Comparison of ENCODE assay signal across 1 cellular context in the genomic region with DNA sequence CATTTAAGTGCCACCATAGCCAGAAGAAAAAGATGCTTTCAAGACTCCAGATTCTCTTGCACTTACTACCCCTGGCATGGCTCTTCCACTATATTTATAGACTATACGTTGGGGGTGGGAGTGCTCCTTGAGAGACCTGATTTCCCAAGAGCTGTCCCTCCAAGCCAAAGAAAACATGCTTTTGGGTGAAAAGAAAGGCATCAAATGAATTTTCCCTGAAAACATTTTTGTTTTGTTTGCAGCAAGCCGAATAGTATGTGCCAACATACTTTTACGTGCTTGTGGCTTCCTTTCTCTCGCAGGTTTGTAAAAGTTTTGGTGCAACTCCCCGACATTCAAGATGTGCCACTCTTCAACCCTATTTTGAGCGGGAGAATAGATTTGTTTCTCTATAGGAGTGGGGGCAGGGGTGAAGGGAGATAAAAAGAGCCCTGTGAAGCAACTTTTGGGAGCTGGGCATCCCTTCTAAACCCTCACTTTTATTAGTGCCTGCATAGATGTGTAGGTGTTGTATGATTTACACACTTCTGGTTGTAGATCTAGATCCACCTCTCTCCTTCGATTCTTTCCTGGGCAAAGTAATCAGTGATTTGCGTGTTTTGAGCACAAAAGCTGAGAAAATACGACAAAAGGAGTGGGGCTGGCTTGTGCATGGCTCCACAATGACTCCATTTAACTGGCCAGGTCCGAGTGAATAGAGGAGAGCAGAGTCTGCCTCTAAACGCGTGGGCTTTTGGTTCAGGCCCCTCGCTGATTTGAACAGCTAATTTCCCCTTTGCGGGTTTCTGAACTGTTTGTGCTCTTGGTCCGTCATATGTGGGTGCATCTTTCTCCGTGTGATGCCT.
TF ChIP-seq lines count a peak whose summit lies in the region.

No MANE protein-coding gene starts in this region.

TF ChIP-seq in GM23338, 12 proteins besides CTCF, POLR2A, EP300 and RAD21:
- no peak for TF ChIP-seq STAT1 (IDR thresholded peaks at IDR 0.05; ENCODE audit: unreplicated experiment)
- peak; percentile 10 for TF ChIP-seq EZH2 (IDR thresholded peaks at IDR 0.05; ENCODE audit: low read depth, unreplicated experiment)
- TF ChIP-seq POLR2AphosphoS5 (IDR thresholded peaks at IDR 0.05; ENCODE audit: low read depth): no peak
- no peak for TF ChIP-seq EZH2phosphoT487 (IDR thresholded peaks at IDR 0.05; ENCODE audit: unreplicated experiment)
- TF ChIP-seq, protein P1, sequence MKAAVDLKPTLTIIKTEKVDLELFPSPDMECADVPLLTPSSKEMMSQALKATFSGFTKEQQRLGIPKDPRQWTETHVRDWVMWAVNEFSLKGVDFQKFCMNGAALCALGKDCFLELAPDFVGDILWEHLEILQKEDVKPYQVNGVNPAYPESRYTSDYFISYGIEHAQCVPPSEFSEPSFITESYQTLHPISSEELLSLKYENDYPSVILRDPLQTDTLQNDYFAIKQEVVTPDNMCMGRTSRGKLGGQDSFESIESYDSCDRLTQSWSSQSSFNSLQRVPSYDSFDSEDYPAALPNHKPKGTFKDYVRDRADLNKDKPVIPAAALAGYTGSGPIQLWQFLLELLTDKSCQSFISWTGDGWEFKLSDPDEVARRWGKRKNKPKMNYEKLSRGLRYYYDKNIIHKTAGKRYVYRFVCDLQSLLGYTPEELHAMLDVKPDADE (IDR thresholded peaks at IDR 0.05): no peak
- TF ChIP-seq, protein P2, sequence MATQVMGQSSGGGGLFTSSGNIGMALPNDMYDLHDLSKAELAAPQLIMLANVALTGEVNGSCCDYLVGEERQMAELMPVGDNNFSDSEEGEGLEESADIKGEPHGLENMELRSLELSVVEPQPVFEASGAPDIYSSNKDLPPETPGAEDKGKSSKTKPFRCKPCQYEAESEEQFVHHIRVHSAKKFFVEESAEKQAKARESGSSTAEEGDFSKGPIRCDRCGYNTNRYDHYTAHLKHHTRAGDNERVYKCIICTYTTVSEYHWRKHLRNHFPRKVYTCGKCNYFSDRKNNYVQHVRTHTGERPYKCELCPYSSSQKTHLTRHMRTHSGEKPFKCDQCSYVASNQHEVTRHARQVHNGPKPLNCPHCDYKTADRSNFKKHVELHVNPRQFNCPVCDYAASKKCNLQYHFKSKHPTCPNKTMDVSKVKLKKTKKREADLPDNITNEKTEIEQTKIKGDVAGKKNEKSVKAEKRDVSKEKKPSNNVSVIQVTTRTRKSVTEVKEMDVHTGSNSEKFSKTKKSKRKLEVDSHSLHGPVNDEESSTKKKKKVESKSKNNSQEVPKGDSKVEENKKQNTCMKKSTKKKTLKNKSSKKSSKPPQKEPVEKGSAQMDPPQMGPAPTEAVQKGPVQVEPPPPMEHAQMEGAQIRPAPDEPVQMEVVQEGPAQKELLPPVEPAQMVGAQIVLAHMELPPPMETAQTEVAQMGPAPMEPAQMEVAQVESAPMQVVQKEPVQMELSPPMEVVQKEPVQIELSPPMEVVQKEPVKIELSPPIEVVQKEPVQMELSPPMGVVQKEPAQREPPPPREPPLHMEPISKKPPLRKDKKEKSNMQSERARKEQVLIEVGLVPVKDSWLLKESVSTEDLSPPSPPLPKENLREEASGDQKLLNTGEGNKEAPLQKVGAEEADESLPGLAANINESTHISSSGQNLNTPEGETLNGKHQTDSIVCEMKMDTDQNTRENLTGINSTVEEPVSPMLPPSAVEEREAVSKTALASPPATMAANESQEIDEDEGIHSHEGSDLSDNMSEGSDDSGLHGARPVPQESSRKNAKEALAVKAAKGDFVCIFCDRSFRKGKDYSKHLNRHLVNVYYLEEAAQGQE (IDR thresholded peaks at IDR 0.05; ENCODE audit: unreplicated experiment): no peak
